Comparison of ENCODE assay signal across 9 cellular contexts in genomic region chr4:125314676-125315570, GRCh38. TPM values are rescaled to one million over a fixed set of nuclear protein-coding genes. Genes with fewer than 3 reads are reported as not detected.
DNase-seq lines count a peak whose midpoint lies in the region; ATAC-seq, FAIRE-seq and TF ChIP-seq lines count a peak whose summit lies in the region.
"Had no signal": no experiment of that assay in that cellular context is flagged by ENCODE, and none has a peak within 500 bp of the region (broad histone marks: within the 10 kb centered on the region; RNA-seq: fewer than 3 reads in every experiment).

FAT4 (plus strand) TSS chr4:125314955; CDS start chr4:125316412, 1,457 bp downstream.

- peak; percentile 90 for FAIRE-seq in urothelium cell line (lab: Jason Lieb, UNC)
- FAIRE-seq: colon had no signal

- DNase-seq in DMS53 (lab: John Stamatoyannopoulos, UW) = peak; percentile 92
- DNase-seq in HT1080 (ENCODE audit: low read depth) = peak; percentile 94
- peak; percentile 99 for DNase-seq in adipocyte (ENCODE audit: low read depth)
- DNase-seq in glomerular visceral epithelial cell (ENCODE audit: extremely low spot score) = peak; percentile 96
- peak; percentile 91 for DNase-seq in urothelium cell line (ENCODE audit: low spot score)

- H3K9me3 ChIP-seq in OCI-LY3 (ENCODE audit: insufficient read depth, low read length) = no peaks in the 10 kb centered on the region
- H3K9me3 ChIP-seq in adipocyte (ENCODE audit: control insufficient read depth, low read length) = peaks cover 7% of the 10 kb centered on the region
- peaks cover 16% of the 10 kb centered on the region for H3K9me3 ChIP-seq in neuron (ENCODE audit: low read length)

- H4K20me1 ChIP-seq in OCI-LY3 (ENCODE audit: insufficient read depth, low read length) = no peaks in the 10 kb centered on the region

- H3K36me3 ChIP-seq in OCI-LY3 (replicated peaks; ENCODE audit: low read depth, low read length) (no peaks in the 10 kb centered on the region), adipocyte (ENCODE audit: control insufficient read depth, insufficient read depth, low read length, severe bottlenecking) (peaks cover 6% of the 10 kb centered on the region), neuron (ENCODE audit: insufficient read depth, low read length) (peaks cover 23% of the 10 kb centered on the region)

- no peaks in the 10 kb centered on the region for H3K4me1 ChIP-seq in OCI-LY3 (ENCODE audit: low read length)
- peaks cover 21% of the 10 kb centered on the region for H3K4me1 ChIP-seq in adipocyte (ENCODE audit: control insufficient read depth, insufficient read depth, low read length)
- H3K4me1 ChIP-seq in neuron (ENCODE audit: insufficient read depth, low read length) = peaks cover 29% of the 10 kb centered on the region

- peak; percentile 72 for ATAC-seq in GM21526 (IDR thresholded peaks at IDR 0.05; ENCODE audit: low FRiP score, unreplicated experiment)

- no peak for TF ChIP-seq CTCF in OCI-LY3 (IDR thresholded peaks at IDR 0.05; ENCODE audit: low read depth, low read length)

- H3K4me2 ChIP-seq in OCI-LY3 (ENCODE audit: low read length) = no peak within 1 kb of the TSS

- no peaks in the 10 kb centered on the region for H3K79me2 ChIP-seq in OCI-LY3 (ENCODE audit: low read length)

- H3K27me3 ChIP-seq in OCI-LY3 (ENCODE audit: low read depth, low read length) (no peaks in the 10 kb centered on the region), adipocyte (replicated peaks; ENCODE audit: control insufficient read depth, insufficient read depth, low read length) (no peaks in the 10 kb centered on the region), neuron (ENCODE audit: insufficient read depth, low read length) (no peaks in the 10 kb centered on the region)

- H3K27ac ChIP-seq in OCI-LY3 (ENCODE audit: low read length) = no peak within 1 kb of the TSS

- no peak within 1 kb of the TSS for H3K9ac ChIP-seq in OCI-LY3 (ENCODE audit: low read length)
- H3K9ac ChIP-seq in adipocyte (ENCODE audit: low read length) = peak within 1 kb of the TSS; percentile 96

- no peak within 1 kb of the TSS for H3K4me3 ChIP-seq in OCI-LY3 (ENCODE audit: low read length)
- H3K4me3 ChIP-seq in adipocyte (ENCODE audit: low read length) = peak within 1 kb of the TSS; percentile 85
- peak within 1 kb of the TSS; percentile 80 for H3K4me3 ChIP-seq in neuron (ENCODE audit: low read length)

- 0 out of 2 replicates have a peak within 1 kb of the TSS, but pooled peaks have one; percentile 39 for H2AFZ ChIP-seq in OCI-LY3 (ENCODE audit: low read depth, low read length)
- peak within 1 kb of the TSS; percentile 98 for H2AFZ ChIP-seq in neuron (ENCODE audit: low read depth, low read length)

RNA-seq across cellular contexts. Expression of gene FAT4, which starts in this region (rescaled TPM):
- 1.1 TPM in 2 replicates for total RNA-seq in HT1080 (2014; rRNA removed; shearing (Covaris generic))
- polyA plus RNA-seq in HT1080 (2015; cell fraction: cytosol; rRNA removed) = 0.22 and 0.33 TPM in 2 replicates
- 2.6 and 2.8 TPM in 2 replicates for polyA plus RNA-seq in HT1080 (2015; cell fraction: nucleus; rRNA removed)
